ENCODE assay signal across 13 cellular contexts in the genomic region with DNA sequence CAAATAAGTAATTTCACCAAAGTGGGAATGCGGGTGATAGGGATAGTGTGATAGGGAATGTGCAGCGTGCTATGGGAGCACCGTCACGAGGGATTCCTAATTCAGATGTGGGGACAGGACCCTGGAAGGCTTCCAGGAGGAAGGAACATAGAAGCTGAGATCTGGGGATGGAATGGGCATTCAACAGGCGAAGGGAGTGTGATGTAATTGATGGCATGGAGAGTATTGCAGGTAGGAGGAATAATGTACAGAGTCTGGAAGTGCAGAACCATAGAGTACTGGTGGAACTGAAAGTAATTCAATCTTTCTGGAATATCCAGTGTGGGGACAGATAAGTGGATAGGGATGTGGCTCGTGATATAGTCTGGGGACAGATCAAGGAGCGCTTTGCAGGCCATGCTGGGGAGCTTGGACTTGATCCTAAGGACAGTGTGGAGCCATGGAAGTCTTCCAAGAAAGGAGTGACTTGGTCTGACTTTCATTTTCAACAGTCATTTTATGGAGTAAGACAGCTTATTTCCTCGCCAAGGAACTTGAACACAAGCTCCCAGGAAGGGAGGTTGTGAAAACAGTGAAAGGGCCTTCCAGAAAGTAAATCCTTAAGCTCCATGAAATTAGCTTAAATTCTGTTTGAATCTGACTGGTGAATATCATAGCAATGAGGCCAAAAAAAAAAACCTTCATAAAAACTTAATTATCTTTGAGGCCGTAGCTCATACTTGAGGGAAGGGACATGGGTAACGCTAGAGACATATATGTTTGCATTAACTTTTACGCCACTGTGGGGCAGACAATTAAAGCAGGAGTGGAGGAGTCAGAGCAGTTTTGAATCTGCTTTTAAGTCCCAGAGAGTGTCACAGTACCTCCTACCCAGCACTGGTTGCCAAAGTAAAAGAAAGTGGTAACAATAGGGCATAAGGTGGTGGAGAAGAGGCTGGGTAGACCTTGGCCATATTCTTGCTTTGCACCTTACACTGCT. TPM values are rescaled to one million over a fixed set of nuclear protein-coding genes. Genes with fewer than 3 reads are reported as not detected.
DNase-seq lines count a peak whose midpoint lies in the region; ATAC-seq and TF ChIP-seq lines count a peak whose summit lies in the region.
"Had no signal": no experiment of that assay in that cellular context is flagged by ENCODE, and none has a peak within 500 bp of the region (broad histone marks: within the 10 kb centered on the region; RNA-seq: fewer than 3 reads in every experiment).

No MANE protein-coding gene starts in this region.

- DNase-seq in EL = peak; percentile 2
- DNase-seq in adrenal gland = peak in 4 of 7 donors; percentile 13 to 38 (median 26)
- no peak for DNase-seq in left ventricle myocardium superior
- DNase-seq in spleen = no peak
- DNase-seq in H7 = no peak
- no peak for DNase-seq in activated T-cell treated with anti-CD3 and anti-CD28 coated beads, Interleukin-2, amount 50 U/mL, for 72 hours
- DNase-seq: activated CD4-positive, alpha-beta T cell treated with anti-CD3 and anti-CD28 coated beads for 48 hours; activated naive CD4-positive, alpha-beta T cell treated with Interleukin-2 at 50 U/mL for 16 hours; COR-L47; hippocampal formation; NCI-H1694 had no signal

- 71 to 76% (median 74%) methylated on average over 11 of the region's 11 CpGs for WGBS in adrenal gland, 4 donors
- 76 to 87% (median 86%) methylated on average over 11 of the region's 11 CpGs for WGBS in spleen, 5 donors

- intact Hi-C loops in adrenal gland (cut with DNase I) (no loop called here), left ventricle myocardium superior (cut with micrococcal nuclease) (no loop called here), spleen (cut with DNase I; ENCODE audit: low total_unique reads) (no loop called here)

- H3K4me3 ChIP-seq in adrenal gland (no peak overlapping the region), spleen (no peak overlapping the region), H7 (ENCODE audit: insufficient read depth, low read depth, low read length) (no peak overlapping the region)

- H3K36me3 ChIP-seq in adrenal gland (replicated peaks in 1 of 2) (no peaks in the 10 kb centered on the region), spleen (no peaks in the 10 kb centered on the region), H7 (replicated peaks; ENCODE audit: control insufficient read depth, insufficient read depth, low read length) (no peaks in the 10 kb centered on the region)

- H3K9me3 ChIP-seq in adrenal gland (replicated peaks in 1 of 3) (no peaks in the 10 kb centered on the region), spleen (no peaks in the 10 kb centered on the region)

- H3K4me1 ChIP-seq in adrenal gland (replicated peaks in 1 of 2) (peaks cover 0 to 9% of the 10 kb centered on the region in 2 donors), spleen (peaks cover 6 to 44% (median 14%) of the 10 kb centered on the region in 6 donors)

- ATAC-seq in left ventricle myocardium superior (peak; percentile 65), GM21529 (IDR thresholded peaks at IDR 0.05; ENCODE audit: unreplicated experiment) (no peak), GM19455 (IDR thresholded peaks at IDR 0.05; ENCODE audit: unreplicated experiment) (no peak)
- ATAC-seq in activated T-cell treated with anti-CD3 and anti-CD28 coated beads, Interleukin-2, amount 50 U/mL, for 72 hours (replicated peaks in 1 of 2) = no peak

- TF ChIP-seq CTCF in adrenal gland (IDR thresholded peaks at IDR 0.05) (no peak), spleen (IDR thresholded peaks at IDR 0.05 in 8 of 11, conservative IDR thresholded peaks at IDR 0.05 in 3 of 11) (no peak)

- no peaks in the 10 kb centered on the region for H3K36me3 Mint-ChIP-seq in activated T-cell treated with anti-CD3 and anti-CD28 coated beads, Interleukin-2, amount 50 U/mL, for 72 hours (ENCODE audit: insufficient read depth in 2 of 2)

- H3K27ac ChIP-seq in adrenal gland (peak overlapping the region in 1 of 5 donors; percentile 25), spleen (peak overlapping the region in 5 of 8 donors; percentile 0 to 60 (median 41))

- H3K27ac Mint-ChIP-seq in activated T-cell treated with anti-CD3 and anti-CD28 coated beads, Interleukin-2, amount 50 U/mL, for 72 hours = no peak overlapping the region

- no peaks in the 10 kb centered on the region for H3K4me1 Mint-ChIP-seq in activated T-cell treated with anti-CD3 and anti-CD28 coated beads, Interleukin-2, amount 50 U/mL, for 72 hours (ENCODE audit: low read depth)

- peaks cover 15% of the 10 kb centered on the region for H3K27me3 Mint-ChIP-seq in activated T-cell treated with anti-CD3 and anti-CD28 coated beads, Interleukin-2, amount 50 U/mL, for 72 hours (ENCODE audit: low read depth)

- H3K9me3 Mint-ChIP-seq in activated T-cell treated with anti-CD3 and anti-CD28 coated beads, Interleukin-2, amount 50 U/mL, for 72 hours = peaks cover 0 to 3% of the 10 kb centered on the region in 2 donors

- H3K4me3 Mint-ChIP-seq in activated T-cell treated with anti-CD3 and anti-CD28 coated beads, Interleukin-2, amount 50 U/mL, for 72 hours = no peak overlapping the region

- no peaks in the 10 kb centered on the region for H3K27me3 ChIP-seq in adrenal gland
- no peaks in the 10 kb centered on the region for H3K27me3 ChIP-seq in spleen (replicated peaks in 1 of 7)
- no peaks in the 10 kb centered on the region for H3K27me3 ChIP-seq in H7 (ENCODE audit: control insufficient read depth, insufficient read depth, low read length)

- no peak for TF ChIP-seq POLR2A in adrenal gland (IDR thresholded peaks at IDR 0.05)
- TF ChIP-seq POLR2A in spleen (IDR thresholded peaks at IDR 0.05) = no peak

RNA-seq across cellular contexts. Expression of a gene that starts 55.8 kb away (rescaled TPM):
- total RNA-seq in adrenal gland (1 to 10 TPM; 1.1 to 4.6 (median 3.2) TPM), left ventricle myocardium superior (9.0 TPM), spleen (10 to 100 TPM in 2 of 7 donors, 1 to 10 TPM in 5; 4.6 to 12.3 (median 8.2) TPM)
- polyA plus RNA-seq in adrenal gland (1 to 10 TPM in 1 of 3 donors, under 1 TPM in 2; 0.54 to 2.1 (median 0.64) TPM), spleen (under 1 TPM; 0.43 to 0.61 (median 0.47) TPM)
- 63.4 and 94.3 TPM in 2 replicates for total RNA-seq in H7 (2014; rRNA removed; shearing (Covaris generic))
- under 1 TPM in 1 of 2 donors, not detected in 1; 0.19 TPM for total RNA-seq in activated T-cell treated with anti-CD3 and anti-CD28 coated beads, Interleukin-2, amount 50 U/mL, for 72 hours

Comparison
In these comparisons a context has a peak if more than half of its experiments do, and no peak if none do; other contexts are left out.
1. DNase-seq: peak in EL (single experiment) and adrenal gland (4 of 7); none in left ventricle myocardium superior (single experiment), spleen (single experiment), H7 (single experiment) and activated T-cell treated with anti-CD3 and anti-CD28 coated beads, Interleukin-2, amount 50 U/mL, for 72 hours (0 of 2).